ENCODE assay signal across 1 cellular context in the genomic region with DNA sequence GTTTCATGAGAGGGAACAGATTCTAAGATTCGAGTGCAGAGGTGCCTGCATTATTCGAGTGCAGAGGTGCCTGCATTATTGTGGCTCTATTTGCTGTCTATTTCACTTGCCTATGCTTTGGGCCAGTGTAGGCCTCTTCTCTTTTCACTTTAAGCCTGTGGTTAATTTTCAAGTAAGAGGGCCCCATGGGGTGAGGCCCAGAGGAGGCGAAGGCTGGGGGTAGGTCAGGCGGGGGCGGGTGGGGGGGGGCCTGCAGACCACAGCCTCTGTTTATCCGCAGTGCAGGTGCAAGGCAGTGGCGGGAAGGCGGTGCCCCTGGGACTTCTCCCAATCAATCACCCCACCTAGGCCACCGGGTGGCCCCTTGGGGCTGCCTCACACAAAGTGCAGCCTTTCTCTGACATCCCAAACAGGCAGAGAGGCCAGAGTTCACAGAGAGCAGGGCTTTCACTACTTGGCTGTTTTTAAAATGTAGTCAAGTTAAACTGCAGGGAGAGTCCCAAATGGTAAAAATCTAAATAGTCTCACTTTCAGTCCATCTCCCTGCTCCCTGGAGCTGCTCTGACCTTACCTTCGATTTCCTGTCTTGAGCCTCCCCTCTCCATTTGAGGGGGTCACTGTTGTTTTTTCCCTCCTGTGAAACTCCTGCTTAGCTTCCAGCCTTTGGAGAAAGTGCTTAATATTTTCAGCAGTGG.
A peak's percentile ranks its signal among the peaks of the same experiment; 100 is the strongest.
TF ChIP-seq lines count a peak whose summit lies in the region.

No MANE protein-coding gene starts in this region.

TF ChIP-seq in GM12878, 131 proteins besides CTCF, POLR2A, EP300 and RAD21 (continued from another document):
- TF ChIP-seq, protein P1, sequence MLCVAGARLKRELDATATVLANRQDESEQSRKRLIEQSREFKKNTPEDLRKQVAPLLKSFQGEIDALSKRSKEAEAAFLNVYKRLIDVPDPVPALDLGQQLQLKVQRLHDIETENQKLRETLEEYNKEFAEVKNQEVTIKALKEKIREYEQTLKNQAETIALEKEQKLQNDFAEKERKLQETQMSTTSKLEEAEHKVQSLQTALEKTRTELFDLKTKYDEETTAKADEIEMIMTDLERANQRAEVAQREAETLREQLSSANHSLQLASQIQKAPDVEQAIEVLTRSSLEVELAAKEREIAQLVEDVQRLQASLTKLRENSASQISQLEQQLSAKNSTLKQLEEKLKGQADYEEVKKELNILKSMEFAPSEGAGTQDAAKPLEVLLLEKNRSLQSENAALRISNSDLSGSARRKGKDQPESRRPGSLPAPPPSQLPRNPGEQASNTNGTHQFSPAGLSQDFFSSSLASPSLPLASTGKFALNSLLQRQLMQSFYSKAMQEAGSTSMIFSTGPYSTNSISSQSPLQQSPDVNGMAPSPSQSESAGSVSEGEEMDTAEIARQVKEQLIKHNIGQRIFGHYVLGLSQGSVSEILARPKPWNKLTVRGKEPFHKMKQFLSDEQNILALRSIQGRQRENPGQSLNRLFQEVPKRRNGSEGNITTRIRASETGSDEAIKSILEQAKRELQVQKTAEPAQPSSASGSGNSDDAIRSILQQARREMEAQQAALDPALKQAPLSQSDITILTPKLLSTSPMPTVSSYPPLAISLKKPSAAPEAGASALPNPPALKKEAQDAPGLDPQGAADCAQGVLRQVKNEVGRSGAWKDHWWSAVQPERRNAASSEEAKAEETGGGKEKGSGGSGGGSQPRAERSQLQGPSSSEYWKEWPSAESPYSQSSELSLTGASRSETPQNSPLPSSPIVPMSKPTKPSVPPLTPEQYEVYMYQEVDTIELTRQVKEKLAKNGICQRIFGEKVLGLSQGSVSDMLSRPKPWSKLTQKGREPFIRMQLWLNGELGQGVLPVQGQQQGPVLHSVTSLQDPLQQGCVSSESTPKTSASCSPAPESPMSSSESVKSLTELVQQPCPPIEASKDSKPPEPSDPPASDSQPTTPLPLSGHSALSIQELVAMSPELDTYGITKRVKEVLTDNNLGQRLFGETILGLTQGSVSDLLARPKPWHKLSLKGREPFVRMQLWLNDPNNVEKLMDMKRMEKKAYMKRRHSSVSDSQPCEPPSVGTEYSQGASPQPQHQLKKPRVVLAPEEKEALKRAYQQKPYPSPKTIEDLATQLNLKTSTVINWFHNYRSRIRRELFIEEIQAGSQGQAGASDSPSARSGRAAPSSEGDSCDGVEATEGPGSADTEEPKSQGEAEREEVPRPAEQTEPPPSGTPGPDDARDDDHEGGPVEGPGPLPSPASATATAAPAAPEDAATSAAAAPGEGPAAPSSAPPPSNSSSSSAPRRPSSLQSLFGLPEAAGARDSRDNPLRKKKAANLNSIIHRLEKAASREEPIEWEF (IDR thresholded peaks at IDR 0.05; ENCODE audit: insufficient replicate concordance, low read depth, low read length): peak; percentile 82
- no peak for TF ChIP-seq MYC (IDR thresholded peaks at IDR 0.05; ENCODE audit: insufficient read depth, insufficient read length, insufficient replicate concordance, low read length, severe bottlenecking)
- no peak for TF ChIP-seq KLF5 (IDR thresholded peaks at IDR 0.05; ENCODE audit: partially characterized antibody)
- TF ChIP-seq IKZF2 (IDR thresholded peaks at IDR 0.05): peak; percentile 87
- peak; percentile 59; the same call in 1 of the 2 replicates for TF ChIP-seq RCOR1 (conservative IDR thresholded peaks at IDR 0.05; ENCODE audit: low read depth, low read length)
- TF ChIP-seq ZBED1 (IDR thresholded peaks at IDR 0.05; ENCODE audit: borderline replicate concordance): 0 out of 2 replicates have a peak, but pooled peaks have one; percentile 27
- TF ChIP-seq PAX5 (IDR thresholded peaks at IDR 0.05; ENCODE audit: borderline replicate concordance, low read depth, low read length): peak; percentile 49
- TF ChIP-seq, protein P2, sequence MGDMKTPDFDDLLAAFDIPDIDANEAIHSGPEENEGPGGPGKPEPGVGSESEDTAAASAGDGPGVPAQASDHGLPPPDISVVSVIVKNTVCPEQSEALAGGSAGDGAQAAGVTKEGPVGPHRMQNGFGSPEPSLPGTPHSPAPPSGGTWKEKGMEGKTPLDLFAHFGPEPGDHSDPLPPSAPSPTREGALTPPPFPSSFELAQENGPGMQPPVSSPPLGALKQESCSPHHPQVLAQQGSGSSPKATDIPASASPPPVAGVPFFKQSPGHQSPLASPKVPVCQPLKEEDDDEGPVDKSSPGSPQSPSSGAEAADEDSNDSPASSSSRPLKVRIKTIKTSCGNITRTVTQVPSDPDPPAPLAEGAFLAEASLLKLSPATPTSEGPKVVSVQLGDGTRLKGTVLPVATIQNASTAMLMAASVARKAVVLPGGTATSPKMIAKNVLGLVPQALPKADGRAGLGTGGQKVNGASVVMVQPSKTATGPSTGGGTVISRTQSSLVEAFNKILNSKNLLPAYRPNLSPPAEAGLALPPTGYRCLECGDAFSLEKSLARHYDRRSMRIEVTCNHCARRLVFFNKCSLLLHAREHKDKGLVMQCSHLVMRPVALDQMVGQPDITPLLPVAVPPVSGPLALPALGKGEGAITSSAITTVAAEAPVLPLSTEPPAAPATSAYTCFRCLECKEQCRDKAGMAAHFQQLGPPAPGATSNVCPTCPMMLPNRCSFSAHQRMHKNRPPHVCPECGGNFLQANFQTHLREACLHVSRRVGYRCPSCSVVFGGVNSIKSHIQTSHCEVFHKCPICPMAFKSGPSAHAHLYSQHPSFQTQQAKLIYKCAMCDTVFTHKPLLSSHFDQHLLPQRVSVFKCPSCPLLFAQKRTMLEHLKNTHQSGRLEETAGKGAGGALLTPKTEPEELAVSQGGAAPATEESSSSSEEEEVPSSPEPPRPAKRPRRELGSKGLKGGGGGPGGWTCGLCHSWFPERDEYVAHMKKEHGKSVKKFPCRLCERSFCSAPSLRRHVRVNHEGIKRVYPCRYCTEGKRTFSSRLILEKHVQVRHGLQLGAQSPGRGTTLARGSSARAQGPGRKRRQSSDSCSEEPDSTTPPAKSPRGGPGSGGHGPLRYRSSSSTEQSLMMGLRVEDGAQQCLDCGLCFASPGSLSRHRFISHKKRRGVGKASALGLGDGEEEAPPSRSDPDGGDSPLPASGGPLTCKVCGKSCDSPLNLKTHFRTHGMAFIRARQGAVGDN (IDR thresholded peaks at IDR 0.05): peak; percentile 65; the same call in 1 of the 2 replicates
- no peak for TF ChIP-seq ZNF207 (IDR thresholded peaks at IDR 0.05; ENCODE audit: borderline replicate concordance)
- 0 out of 2 replicates have a peak, but pooled peaks have one; percentile 6 for TF ChIP-seq CREM (IDR thresholded peaks at IDR 0.05; ENCODE audit: low read depth)
- TF ChIP-seq NBN (IDR thresholded peaks at IDR 0.05): peak; percentile 47; the same call in 1 of the 2 replicates
- peak; percentile 79; the same call in 1 of the 2 replicates for TF ChIP-seq ZSCAN29 (IDR thresholded peaks at IDR 0.05)
- TF ChIP-seq MEF2A (IDR thresholded peaks at IDR 0.05; ENCODE audit: insufficient read depth, low read depth, low read length): peak; percentile 23; the same call in 1 of the 2 replicates
- TF ChIP-seq TCF12 (IDR thresholded peaks at IDR 0.05; ENCODE audit: low read depth, low read length): peak; percentile 97
- TF ChIP-seq BHLHE40 (IDR thresholded peaks at IDR 0.05; ENCODE audit: borderline replicate concordance in 1 of 2, low read depth in 2 of 2, low read length in 1 of 2): peak; percentile 69 to 84
- peak; percentile 67; the same call in 1 of the 2 replicates for TF ChIP-seq DPF2 (IDR thresholded peaks at IDR 0.05)
- peak; percentile 74 for TF ChIP-seq MTA2 (IDR thresholded peaks at IDR 0.05; ENCODE audit: low read depth)
- no peak; the same call in 1 of the 2 replicates for TF ChIP-seq CBFB (IDR thresholded peaks at IDR 0.05; ENCODE audit: low read depth)
